2 cellular contexts compared by ENCODE assay signal in genomic region chr11:130399196-130399595, GRCh38.
TF ChIP-seq lines count a peak whose summit lies in the region.

No MANE protein-coding gene starts in this region.

TF ChIP-seq in GM23338, 12 proteins besides CTCF, POLR2A, EP300 and RAD21:
- TF ChIP-seq CREB1 (CRISPR knock-in tag; IDR thresholded peaks at IDR 0.05; ENCODE audit: low read depth) (no peak), EZH2phosphoT487 (IDR thresholded peaks at IDR 0.05; ENCODE audit: unreplicated experiment) (no peak), ZNF114 (CRISPR knock-in tag; IDR thresholded peaks at IDR 0.05) (no peak), NANOG (IDR thresholded peaks at IDR 0.05; ENCODE audit: borderline replicate concordance) (no peak), ZNF331 (CRISPR knock-in tag; IDR thresholded peaks at IDR 0.05; ENCODE audit: low read depth) (no peak), ETS1 (IDR thresholded peaks at IDR 0.05) (no peak), REST (IDR thresholded peaks at IDR 0.05; ENCODE audit: unreplicated experiment) (peak; percentile 67)
TF ChIP-seq in GM23338: peak in this region for 1.

TF ChIP-seq in IMR-90, 13 proteins besides CTCF, POLR2A, EP300 and RAD21:
- TF ChIP-seq NFE2L2 (IDR thresholded peaks at IDR 0.05; ENCODE audit: low read depth, low read length) (no peak), MAFK (IDR thresholded peaks at IDR 0.05; ENCODE audit: low read depth, low read length) (no peak), CEBPB (IDR thresholded peaks at IDR 0.05; ENCODE audit: low read depth, low read length) (no peak), CHD1 (IDR thresholded peaks at IDR 0.05; ENCODE audit: low read depth, low read length) (no peak), RCOR1 (IDR thresholded peaks at IDR 0.05; ENCODE audit: insufficient replicate concordance, low read length) (no peak), RFX5 (IDR thresholded peaks at IDR 0.05; ENCODE audit: low read depth, low read length) (no peak), MAZ (IDR thresholded peaks at IDR 0.05; ENCODE audit: borderline replicate concordance, low read depth, low read length) (no peak), MXI1 (IDR thresholded peaks at IDR 0.05; ENCODE audit: borderline replicate concordance, low read depth, low read length) (no peak), BHLHE40 (IDR thresholded peaks at IDR 0.05; ENCODE audit: low read depth, low read length) (no peak), FOS (IDR thresholded peaks at IDR 0.05; ENCODE audit: low read depth, low read length) (no peak), ELK1 (IDR thresholded peaks at IDR 0.05; ENCODE audit: borderline replicate concordance, low read depth, low read length) (no peak), USF2 (IDR thresholded peaks at IDR 0.05; ENCODE audit: low read depth, low read length) (no peak), SMC3 (IDR thresholded peaks at IDR 0.05; ENCODE audit: low read depth, low read length) (no peak)
